Comparison of ENCODE assay signal across 1 cellular context in the genomic region with DNA sequence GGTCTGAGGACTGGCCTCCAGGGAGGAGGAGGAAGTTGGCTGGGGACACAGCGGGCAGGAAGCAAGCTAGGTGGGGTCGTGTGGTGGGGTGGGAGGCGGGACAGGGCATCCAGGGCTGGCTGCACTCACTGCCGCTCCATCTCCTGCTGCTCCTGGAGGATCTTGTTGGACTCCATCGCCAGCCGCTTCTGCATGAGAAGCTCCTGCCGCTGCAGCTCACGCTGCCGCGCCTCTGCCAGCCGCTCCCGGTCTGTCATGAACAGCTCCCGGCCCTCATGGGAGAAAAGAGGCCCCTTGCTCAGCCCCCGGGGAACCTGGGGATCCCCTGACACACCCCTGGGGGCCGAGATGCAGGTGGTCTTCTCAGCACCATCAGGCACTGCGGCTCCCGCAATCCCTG.
TF ChIP-seq lines count a peak whose summit lies in the region.

No MANE protein-coding gene starts in this region.

TF ChIP-seq in IMR-90, 13 proteins besides CTCF, POLR2A, EP300 and RAD21:
- TF ChIP-seq, protein P1, sequence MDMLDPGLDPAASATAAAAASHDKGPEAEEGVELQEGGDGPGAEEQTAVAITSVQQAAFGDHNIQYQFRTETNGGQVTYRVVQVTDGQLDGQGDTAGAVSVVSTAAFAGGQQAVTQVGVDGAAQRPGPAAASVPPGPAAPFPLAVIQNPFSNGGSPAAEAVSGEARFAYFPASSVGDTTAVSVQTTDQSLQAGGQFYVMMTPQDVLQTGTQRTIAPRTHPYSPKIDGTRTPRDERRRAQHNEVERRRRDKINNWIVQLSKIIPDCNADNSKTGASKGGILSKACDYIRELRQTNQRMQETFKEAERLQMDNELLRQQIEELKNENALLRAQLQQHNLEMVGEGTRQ (IDR thresholded peaks at IDR 0.05; ENCODE audit: low read depth, low read length): no peak
- no peak for TF ChIP-seq CEBPB (IDR thresholded peaks at IDR 0.05; ENCODE audit: low read depth, low read length)
- TF ChIP-seq MAFK (IDR thresholded peaks at IDR 0.05; ENCODE audit: low read depth, low read length): no peak
- TF ChIP-seq CHD1 (IDR thresholded peaks at IDR 0.05; ENCODE audit: low read depth, low read length): no peak
